In the genomic region with DNA sequence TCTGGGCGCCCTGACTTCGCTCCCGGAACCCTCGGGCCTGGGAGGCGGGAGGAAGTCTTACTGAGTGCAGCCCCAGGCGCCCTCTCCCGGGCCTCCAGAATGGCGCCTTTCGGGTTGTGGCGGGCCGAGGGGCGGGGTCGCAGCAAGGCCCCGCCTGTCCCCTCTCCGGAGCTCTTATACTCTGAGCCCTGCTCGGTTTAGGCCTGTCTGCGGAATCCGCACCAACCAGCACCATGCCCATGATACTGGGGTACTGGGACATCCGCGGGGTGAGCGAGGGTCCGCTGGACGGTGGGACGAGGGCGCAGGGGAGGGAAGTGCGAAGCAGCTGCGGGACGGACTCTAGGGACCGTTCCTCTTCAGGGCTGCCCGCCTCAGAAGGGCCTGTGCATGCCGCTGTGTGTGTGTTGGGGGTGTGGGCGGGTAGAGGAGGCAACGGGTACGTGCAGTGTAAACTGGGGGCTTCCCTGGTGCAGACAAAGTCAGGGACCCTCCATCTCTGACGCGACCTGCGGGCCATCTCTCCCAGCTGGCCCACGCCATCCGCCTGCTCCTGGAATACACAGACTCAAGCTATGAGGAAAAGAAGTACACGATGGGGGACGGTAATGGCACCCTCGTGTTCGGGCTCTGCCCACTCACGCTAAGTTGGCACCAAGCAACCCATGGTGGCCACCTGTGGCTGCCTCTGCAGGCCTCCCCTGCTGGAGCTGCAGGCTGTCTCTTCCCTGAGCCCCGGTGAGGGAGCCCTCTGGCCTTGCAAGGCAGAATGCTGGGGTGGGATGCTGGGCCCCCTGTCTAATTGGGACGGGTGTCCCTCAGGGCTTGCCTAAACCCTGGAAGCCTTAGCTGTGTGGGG, we compare ENCODE assay signal across 9 cellular contexts. TPM values are rescaled to one million over a fixed set of nuclear protein-coding genes. Genes with fewer than 3 reads are reported as not detected.
DNase-seq lines count a peak whose midpoint lies in the region; ATAC-seq and TF ChIP-seq lines count a peak whose summit lies in the region.
"Had no signal": no experiment of that assay in that cellular context is flagged by ENCODE, and none has a peak within 500 bp of the region (broad histone marks: within the 10 kb centered on the region; RNA-seq: fewer than 3 reads in every experiment).

A gene (plus strand): TSS at position 177 of the 859 bp plus-strand sequence. CDS start 57 bp downstream, at position 234.

- intact Hi-C loops in stomach (cut with DNase I; ENCODE audit: low total_unique reads): no loop called here

- H3K27ac ChIP-seq in WERI-Rb-1: peak within 1 kb of the TSS; percentile 89
- peak within 1 kb of the TSS in 1 of 2 donors; percentile 82 for H3K27ac ChIP-seq in right atrium auricular region
- H3K27ac ChIP-seq in stomach: peak within 1 kb of the TSS in 2 of 5 donors; percentile 72 to 90
- H3K27ac ChIP-seq: 22Rv1 had no signal

- H3K27ac Mint-ChIP-seq in stimulated activated effector memory CD8-positive, alpha-beta T cell treated with anti-CD3 and anti-CD28 coated beads, Interleukin-12 subunit alpha, Interleukin-12 subunit beta, amount 100 ng/mL, for 72 hours: no peak within 1 kb of the TSS

- H3K9me3 Mint-ChIP-seq in stimulated activated effector memory CD8-positive, alpha-beta T cell treated with anti-CD3 and anti-CD28 coated beads, Interleukin-12 subunit alpha, Interleukin-12 subunit beta, amount 100 ng/mL, for 72 hours: no peaks in the 10 kb centered on the region

- no peak for TF ChIP-seq POLR2A in stomach (IDR thresholded peaks at IDR 0.05)

- no peaks in the 10 kb centered on the region for H3K27me3 ChIP-seq in WERI-Rb-1 (ENCODE audit: insufficient read depth, low read depth, severe bottlenecking)
- no peaks in the 10 kb centered on the region for H3K27me3 ChIP-seq in right atrium auricular region
- no peaks in the 10 kb centered on the region for H3K27me3 ChIP-seq in stomach
- H3K27me3 ChIP-seq in HAP-1 (ENCODE audit: low read depth): no peaks in the 10 kb centered on the region

- H3K36me3 Mint-ChIP-seq in stimulated activated effector memory CD8-positive, alpha-beta T cell treated with anti-CD3 and anti-CD28 coated beads, Interleukin-12 subunit alpha, Interleukin-12 subunit beta, amount 100 ng/mL, for 72 hours: no peaks in the 10 kb centered on the region

- H3K9me3 ChIP-seq in WERI-Rb-1 (ENCODE audit: severe bottlenecking) (peaks cover 5% of the 10 kb centered on the region), right atrium auricular region (no peaks in the 10 kb centered on the region), stomach (no peaks in the 10 kb centered on the region), HAP-1 (no peaks in the 10 kb centered on the region)

- in situ Hi-C loops in HAP-1 (cut with MboI; ENCODE audit: low sequenced_read_pairs): no loop called here

- H3K4me1 ChIP-seq in right atrium auricular region: no peaks in the 10 kb centered on the region
- H3K4me1 ChIP-seq in stomach: peaks cover 0 to 7% (median 0%) of the 10 kb centered on the region in 4 donors
- no peaks in the 10 kb centered on the region for H3K4me1 ChIP-seq in HAP-1

- no peak within 1 kb of the TSS for H3K4me3 Mint-ChIP-seq in stimulated activated effector memory CD8-positive, alpha-beta T cell treated with anti-CD3 and anti-CD28 coated beads, Interleukin-12 subunit alpha, Interleukin-12 subunit beta, amount 100 ng/mL, for 72 hours

- H3K36me3 ChIP-seq in WERI-Rb-1 (no peaks in the 10 kb centered on the region), right atrium auricular region (no peaks in the 10 kb centered on the region), stomach (no peaks in the 10 kb centered on the region), HAP-1 (replicated peaks) (no peaks in the 10 kb centered on the region)

- H3K4me1 Mint-ChIP-seq in stimulated activated effector memory CD8-positive, alpha-beta T cell treated with anti-CD3 and anti-CD28 coated beads, Interleukin-12 subunit alpha, Interleukin-12 subunit beta, amount 100 ng/mL, for 72 hours: no peaks in the 10 kb centered on the region

- peak; percentile 36 for DNase-seq in SIG-M5 treated with dmso at 0.1 percent for 504 hours (lab: John Stamatoyannopoulos, UW; ENCODE audit: unreplicated experiment)
- DNase-seq in SIG-M5 (lab: John Stamatoyannopoulos, UW): no peak
- peak; percentile 83 for DNase-seq in WERI-Rb-1
- peak; percentile 69 for DNase-seq in right atrium auricular region (ENCODE audit: low spot score)
- peak; percentile 83 for DNase-seq in stomach
- DNase-seq in stimulated activated effector memory CD8-positive, alpha-beta T cell treated with anti-CD3 and anti-CD28 coated beads, Interleukin-12 subunit alpha, Interleukin-12 subunit beta, amount 100 ng/mL, for 72 hours (ENCODE audit: low spot score in 2 of 2): no peak
- DNase-seq in HAP-1 (ENCODE audit: low spot score in 2 of 2): no peak

- ATAC-seq in HG02840 (IDR thresholded peaks at IDR 0.05; ENCODE audit: low FRiP score, unreplicated experiment): peak; percentile 89
- ATAC-seq in stimulated activated effector memory CD8-positive, alpha-beta T cell treated with anti-CD3 and anti-CD28 coated beads, Interleukin-12 subunit alpha, Interleukin-12 subunit beta, amount 100 ng/mL, for 72 hours: no peak

- H3K4me3 ChIP-seq in WERI-Rb-1 (ENCODE audit: low read depth, low read length) (peak within 1 kb of the TSS; percentile 58), right atrium auricular region (peak within 1 kb of the TSS in 1 of 2 donors; percentile 45), stomach (peak within 1 kb of the TSS in 1 of 4 donors; percentile 56), HAP-1 (no peak within 1 kb of the TSS)

- no peak for TF ChIP-seq EP300 in stomach (IDR thresholded peaks at IDR 0.05)

- peak; percentile 51 for TF ChIP-seq CTCF in WERI-Rb-1 (IDR thresholded peaks at IDR 0.05; ENCODE audit: low read depth, low read length)
- peak in 1 of 2 donors; percentile 12 for TF ChIP-seq CTCF in right atrium auricular region (IDR thresholded peaks at IDR 0.05)
- peak in 1 of 7 experiments; percentile 26 for TF ChIP-seq CTCF in stomach (IDR thresholded peaks at IDR 0.05)

- 0 to 3% (median 1%) methylated on average over 4 to 44 of the region's 46 CpGs; no CpG with 5 or more reads in 2 of the 5 donors for WGBS in stomach, 5 donors

RNA-seq across cellular contexts. Expression of the gene that starts here (rescaled TPM):
- 10 to 100 TPM in 1 of 2 donors, not detected in 1; 21.6 TPM for total RNA-seq in right atrium auricular region
- total RNA-seq in stomach: 10 to 100 TPM in 1 of 5 donors, 1 to 10 TPM in 2, not detected in 2; 2.6 to 69.4 (median 5.4) TPM
- 10 to 100 TPM in 2 of 3 donors, under 1 TPM in 1; 0.23 to 99.7 (median 86.4) TPM for polyA plus RNA-seq in stomach

Comparison
In these comparisons a context has a peak if more than half of its experiments do, and no peak if none do; other contexts are left out.
1. DNase-seq: peak in SIG-M5 treated with dmso at 0.1 percent for 504 hours (single experiment), WERI-Rb-1 (single experiment), right atrium auricular region (single experiment) and stomach (single experiment); none in SIG-M5 (single experiment), stimulated activated effector memory CD8-positive, alpha-beta T cell treated with anti-CD3 and anti-CD28 coated beads, Interleukin-12 subunit alpha, Interleukin-12 subunit beta, amount 100 ng/mL, for 72 hours (0 of 2) and HAP-1 (0 of 2).